Comparison of ENCODE assay signal across 8 cellular contexts in genomic region chr15:69160141-69160975, GRCh38. TPM values are rescaled to one million over a fixed set of nuclear protein-coding genes. Genes with fewer than 3 reads are reported as not detected.
A peak's percentile ranks its signal among the peaks of the same experiment; 100 is the strongest.
DNase-seq lines count a peak whose midpoint lies in the region; ATAC-seq and TF ChIP-seq lines count a peak whose summit lies in the region.

Gene GLCE (plus strand): TSS chr15:69160635. CDS start chr15:69255807, 95,172 bp downstream.

- peak within 1 kb of the TSS; percentile 86 for H3K4me3 ChIP-seq in AG10803 (ENCODE audit: low read length)

- DNase-seq in AG10803 (ENCODE audit: low read depth) (peak; percentile 95), NCI-H446 treated with DMSO at 0.1 percent for 48 hours (lab: John Stamatoyannopoulos, UW) (peak; percentile 91), cerebellum (ENCODE audit: low spot score) (peak; percentile 99), islet precursor cell (peak; percentile 99)
- peak; percentile 96 for DNase-seq in activated CD4-positive, CD25-positive, alpha-beta regulatory T cell treated with anti-CD3 and anti-CD28 coated beads, Interleukin-2, amount 50 U/mL, for 72 hours
- DNase-seq in stimulated activated CD4-positive, alpha-beta T cell treated with anti-CD3 and anti-CD28 coated beads, Interleukin-12 subunit alpha, Interleukin-12 subunit beta, amount 100 ng/mL, for 4 hours = peak; percentile 94

- TF ChIP-seq CTCF in AG10803 (conservative IDR thresholded peaks at IDR 0.05; ENCODE audit: low read length) = no peak

- peak; percentile 92 for ATAC-seq in GM19043 (IDR thresholded peaks at IDR 0.05; ENCODE audit: low read depth, unreplicated experiment)
- peak; percentile 92 for ATAC-seq in HG03354 (IDR thresholded peaks at IDR 0.05; ENCODE audit: poor library complexity, severe bottlenecking, unreplicated experiment)

RNA-seq across cellular contexts. Expression of gene GLCE, which starts in this region (rescaled TPM):
- 125 TPM for total RNA-seq in cerebellum

Comparison
In these comparisons a context has a peak if more than half of its experiments do, and no peak if none do; other contexts are left out.
1. Peak in every context shown above with its lines: DNase-seq, ATAC-seq and H3K4me3 ChIP-seq.